ENCODE assay signal across 17 cellular contexts in the genomic region with DNA sequence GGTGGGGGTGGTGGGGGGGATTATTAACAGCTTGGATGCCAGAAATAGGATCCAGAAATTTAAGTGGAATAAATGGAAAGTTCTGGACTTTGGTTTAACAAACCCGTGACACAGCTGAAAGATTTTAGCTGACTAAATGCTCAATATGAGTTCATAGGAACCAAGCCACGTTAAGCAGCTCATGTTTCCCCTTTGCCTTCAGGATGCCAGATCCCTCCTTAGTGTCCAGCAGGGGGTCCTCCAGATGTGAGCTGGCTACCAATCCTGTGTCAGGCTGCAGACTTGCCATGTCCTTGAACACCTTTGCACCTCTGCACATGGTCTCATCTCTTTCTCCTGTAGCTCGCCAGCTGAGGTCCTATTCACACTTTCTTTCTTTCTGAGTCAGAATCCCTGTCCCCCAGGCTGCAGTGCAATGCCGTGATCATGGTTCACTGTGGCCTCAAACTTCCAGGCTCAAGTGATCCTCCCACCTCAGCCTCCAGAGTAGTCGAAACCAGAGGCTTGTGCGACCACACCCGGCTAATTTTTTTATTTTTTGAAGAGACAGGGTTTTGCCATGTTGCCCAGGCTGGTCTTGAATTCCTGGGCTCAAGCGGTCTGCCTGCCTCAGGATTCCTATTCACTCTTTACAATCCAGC.
DNase-seq lines count a peak whose midpoint lies in the region; ATAC-seq and TF ChIP-seq lines count a peak whose summit lies in the region.
"Had no signal": no experiment of that assay in that cellular context is flagged by ENCODE, and none has a peak within 500 bp of the region (broad histone marks: within the 10 kb centered on the region; RNA-seq: fewer than 3 reads in every experiment).

No MANE protein-coding gene starts in this region.

- H3K27me3 Mint-ChIP-seq in mesothelial cell of epicardium (ENCODE audit: low read depth): no peaks in the 10 kb centered on the region

- H3K79me1 ChIP-seq in IMR-90 (ENCODE audit: low read depth in 1 of 2, low read length in 2 of 2): no peaks in the 10 kb centered on the region

- no peak overlapping the region; the same call in 1 of the 2 replicates for H2AK5ac ChIP-seq in IMR-90 (ENCODE audit: low read depth, low read length)

- no peak overlapping the region for H2AFZ ChIP-seq in IMR-90 (replicated peaks; ENCODE audit: low read length, poor library complexity)

- peaks cover 4% of the 10 kb centered on the region for H3K4me1 ChIP-seq in IMR-90 (ENCODE audit: control insufficient read depth, insufficient read depth, low read length)

- H3K9ac ChIP-seq in IMR-90 (ENCODE audit: low read depth, low read length): no peak overlapping the region
- H3K9ac ChIP-seq: KMS-11 had no signal

- H3K4me3 ChIP-seq in IMR-90 (ENCODE audit: insufficient read depth, low read depth, low read length) (no peak overlapping the region), epithelial cell of proximal tubule (ENCODE audit: low read depth, low read length) (no peak overlapping the region)

- no peak overlapping the region for H4K91ac ChIP-seq in IMR-90 (ENCODE audit: insufficient read depth, low read depth, low read length)

- DNase-seq in EH (ENCODE audit: low read depth): peak; percentile 13
- DNase-seq in IMR-90: peak; percentile 42
- DNase-seq in epithelial cell of proximal tubule (ENCODE audit: low read depth): peak; percentile 31
- DNase-seq in mesothelial cell of epicardium (ENCODE audit: low spot score in 2 of 2, unreplicated experiment in 2 of 2): no peak
- no peak for DNase-seq in DMS153 (lab: John Stamatoyannopoulos, UW)
- no peak for DNase-seq in HUDEP-2 (lab: John Stamatoyannopoulos, UW; ENCODE audit: unreplicated experiment in 76 of 76)
- DNase-seq: effector CD8-positive, alpha-beta T cell; NCI-H526 treated with DMSO at 0.1 percent for 48 hours; nephron progenitor cell; retina; stimulated activated CD4-positive, alpha-beta T cell treated with anti-CD3 and anti-CD28 coated beads, Interleukin-4, amount 100 ng/mL, for 1 hour had no signal

- H3K4me1 Mint-ChIP-seq in mesothelial cell of epicardium: peaks cover 75% of the 10 kb centered on the region

- dilution Hi-C loops in IMR-90 (cut with HindIII; ENCODE audit: low sequenced_read_pairs, unreplicated experiment): no loop called here

- peak overlapping the region; percentile 15; the same call in 1 of the 2 replicates for H3K4ac ChIP-seq in IMR-90 (ENCODE audit: low read depth, low read length)

- no TSS peak for BruUV-seq in IMR-90 (replicated peaks; lab: Mats Ljungman, UMichigan)

- no peak overlapping the region for H2BK120ac ChIP-seq in IMR-90 (ENCODE audit: low read depth, low read length)

- CTCF ChIA-PET in IMR-90 (lab: Yijun Ruan, JAX): interaction anchor here (1.3 kb wide), 1 partner anchor 55 kb away, joined by 5 read pairs; no protein-coding TSS in a partner anchor

- no peak overlapping the region for H3K27ac ChIP-seq in IMR-90 (ENCODE audit: insufficient read depth, low read length)
- H3K27ac ChIP-seq: KMS-11, RWPE1 had no signal

- intact Hi-C loops in IMR-90 (cut with micrococcal nuclease): no loop called here

- H4K5ac ChIP-seq in IMR-90 (ENCODE audit: low read depth, low read length): no peak overlapping the region

- no peak overlapping the region for H4K8ac ChIP-seq in IMR-90 (ENCODE audit: low read depth in 2 of 2, low read length in 2 of 2)

- H3K23ac ChIP-seq in IMR-90 (ENCODE audit: low read depth, low read length): peak overlapping the region; percentile 54; the same call in 1 of the 2 replicates

- TF ChIP-seq RAD21 in IMR-90 (IDR thresholded peaks at IDR 0.05; ENCODE audit: low read length): 0 out of 2 replicates have a peak, but pooled peaks have one; percentile 2

- H3K18ac ChIP-seq in IMR-90 (ENCODE audit: low read depth, low read length): no peak overlapping the region

- H2BK20ac ChIP-seq in IMR-90 (ENCODE audit: low read depth, low read length): 0 out of 2 replicates have a peak overlapping the region, but pooled peaks have one; percentile 14

- ATAC-seq in IMR-90 (ENCODE audit: low read depth): 0 out of 2 replicates have a peak, but pooled peaks have one; percentile 41
- no peak for ATAC-seq in HG03442 (IDR thresholded peaks at IDR 0.05; ENCODE audit: unreplicated experiment)

- no peaks in the 10 kb centered on the region for H3K27me3 ChIP-seq in IMR-90 (ENCODE audit: control insufficient read depth, insufficient read depth, low read length)

- H3K56ac ChIP-seq in IMR-90 (ENCODE audit: extremely low read depth, insufficient read depth, low read length): no peak overlapping the region

- no peaks in the 10 kb centered on the region for H4K20me1 ChIP-seq in IMR-90 (ENCODE audit: insufficient read depth, low read length)

- POLR2A ChIA-PET in IMR-90 (lab: Charles Lee; ENCODE audit: unreplicated experiment): no interaction called here

- H3K9me1 ChIP-seq in IMR-90 (ENCODE audit: insufficient read depth, low read length): peaks cover 15% of the 10 kb centered on the region; the same call in 1 of the 2 replicates

- in situ Hi-C loops in IMR-90 (cut with MboI; ENCODE audit: low sequenced_read_pairs): no loop called here

- TF ChIP-seq CTCF in IMR-90 (conservative IDR thresholded peaks at IDR 0.05; ENCODE audit: low read depth, low read length) (0 out of 2 replicates have a peak, but pooled peaks have one; percentile 6), epithelial cell of proximal tubule (conservative IDR thresholded peaks at IDR 0.05; ENCODE audit: low read depth, low read length) (peak; percentile 37), mesothelial cell of epicardium (IDR thresholded peaks at IDR 0.05; ENCODE audit: unreplicated experiment) (no peak)

- H3K4me3 Mint-ChIP-seq in mesothelial cell of epicardium: no peak overlapping the region
- H3K4me3 Mint-ChIP-seq: brain, nephron progenitor cell had no signal

- 74% methylated on average over 3 of the region's 8 CpGs; no CpG with 5 or more reads in 1 of the 2 experiments for WGBS in IMR-90 (ENCODE audit: extremely low coverage in 2 of 2, insufficient read length in 1 of 2), 2 experiments

- no peak overlapping the region for H2BK5ac ChIP-seq in IMR-90 (ENCODE audit: low read depth, low read length, poor library complexity, severe bottlenecking)

- peak overlapping the region; percentile 50; the same call in 1 of the 3 replicates for H2BK15ac ChIP-seq in IMR-90 (ENCODE audit: low read depth, low read length)

- H3K4me2 ChIP-seq in IMR-90 (ENCODE audit: low read depth, low read length): no peak overlapping the region; the same call in 1 of the 2 replicates
- H3K4me2 ChIP-seq: KMS-11 had no signal

- no peaks in the 10 kb centered on the region; the same call in 1 of the 2 replicates for H3K9me3 ChIP-seq in IMR-90 (ENCODE audit: control insufficient read depth, insufficient read depth, low read length)

- peak overlapping the region; percentile 65 for H3K14ac ChIP-seq in IMR-90 (replicated peaks; ENCODE audit: low read depth, low read length)

- H3K27ac Mint-ChIP-seq in mesothelial cell of epicardium: peak overlapping the region; percentile 37
- H3K27ac Mint-ChIP-seq: activated T-helper 2 cell treated with anti-CD3 and anti-CD28 coated beads, Interferon-gamma antibody, Interleukin-2, Interleukin-4, amounts not matched to agents 10 μg/mL and 5 μg/mL and 100 μg/mL, durations not matched to agents 14 hours and 24 hours and 36 hours; brain; nephron progenitor cell had no signal

- no peaks in the 10 kb centered on the region for H3K36me3 ChIP-seq in IMR-90 (ENCODE audit: control insufficient read depth, insufficient read depth, low read length)

- H3K36me3 Mint-ChIP-seq in mesothelial cell of epicardium: no peaks in the 10 kb centered on the region
- H3K36me3 Mint-ChIP-seq: brain; CD4-positive, alpha-beta memory T cell had no signal

- H2AK9ac ChIP-seq in IMR-90 (replicated peaks; ENCODE audit: low read depth, low read length, poor library complexity): no peak overlapping the region

- TF ChIP-seq POLR2A in IMR-90 (IDR thresholded peaks at IDR 0.05; ENCODE audit: low read depth, low read length): no peak

- H3K9me3 Mint-ChIP-seq in mesothelial cell of epicardium: no peaks in the 10 kb centered on the region
- H3K9me3 Mint-ChIP-seq: activated T-helper 2 cell treated with anti-CD3 and anti-CD28 coated beads, Interferon-gamma antibody, Interleukin-2, Interleukin-4, amounts not matched to agents 10 μg/mL and 5 μg/mL and 100 μg/mL, durations not matched to agents 14 hours and 24 hours and 36 hours; brain; nephron progenitor cell had no signal

TF ChIP-seq in IMR-90, 13 proteins besides CTCF, POLR2A, EP300 and RAD21 (continues in another document):
- TF ChIP-seq MXI1 (IDR thresholded peaks at IDR 0.05; ENCODE audit: borderline replicate concordance, low read depth, low read length) (no peak), MAFK (IDR thresholded peaks at IDR 0.05; ENCODE audit: low read depth, low read length) (no peak), FOS (IDR thresholded peaks at IDR 0.05; ENCODE audit: low read depth, low read length) (no peak), SMC3 (IDR thresholded peaks at IDR 0.05; ENCODE audit: low read depth, low read length) (no peak), RFX5 (IDR thresholded peaks at IDR 0.05; ENCODE audit: low read depth, low read length) (no peak), NFE2L2 (IDR thresholded peaks at IDR 0.05; ENCODE audit: low read depth, low read length) (no peak), CHD1 (IDR thresholded peaks at IDR 0.05; ENCODE audit: low read depth, low read length) (no peak), MAZ (IDR thresholded peaks at IDR 0.05; ENCODE audit: borderline replicate concordance, low read depth, low read length) (no peak), CEBPB (IDR thresholded peaks at IDR 0.05; ENCODE audit: low read depth, low read length) (no peak), ELK1 (IDR thresholded peaks at IDR 0.05; ENCODE audit: borderline replicate concordance, low read depth, low read length) (no peak), BHLHE40 (IDR thresholded peaks at IDR 0.05; ENCODE audit: low read depth, low read length) (no peak)
- TF ChIP-seq, protein P1, sequence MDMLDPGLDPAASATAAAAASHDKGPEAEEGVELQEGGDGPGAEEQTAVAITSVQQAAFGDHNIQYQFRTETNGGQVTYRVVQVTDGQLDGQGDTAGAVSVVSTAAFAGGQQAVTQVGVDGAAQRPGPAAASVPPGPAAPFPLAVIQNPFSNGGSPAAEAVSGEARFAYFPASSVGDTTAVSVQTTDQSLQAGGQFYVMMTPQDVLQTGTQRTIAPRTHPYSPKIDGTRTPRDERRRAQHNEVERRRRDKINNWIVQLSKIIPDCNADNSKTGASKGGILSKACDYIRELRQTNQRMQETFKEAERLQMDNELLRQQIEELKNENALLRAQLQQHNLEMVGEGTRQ (IDR thresholded peaks at IDR 0.05; ENCODE audit: low read depth, low read length): no peak

Comparison
In these comparisons a context has a peak if more than half of its experiments do, and no peak if none do; other contexts are left out.
1. DNase-seq: peak in EH (single experiment), IMR-90 (single experiment) and epithelial cell of proximal tubule (single experiment); none in mesothelial cell of epicardium (0 of 2), DMS153 (single experiment) and HUDEP-2 (0 of 76).